20 cellular contexts compared by ENCODE assay signal in genomic region chr21:28083350-28083749, GRCh38.
"Had no signal": no experiment of that assay in that cellular context is flagged by ENCODE, and none has a peak within 500 bp of the region (broad histone marks: within the 10 kb centered on the region; RNA-seq: fewer than 3 reads in every experiment).

No MANE protein-coding gene starts in this region.

- H3K27ac ChIP-seq: colonic mucosa, esophagus squamous epithelium, neural progenitor cell, parathyroid adenoma, prostate gland, sigmoid colon, thoracic aorta, tibial nerve, upper lobe of left lung, uterus had no signal

- H2AFZ ChIP-seq: neural progenitor cell, parathyroid adenoma had no signal

- ATAC-seq: left lobe of liver; naive thymus-derived CD4-positive, alpha-beta T cell; right cardiac atrium; stimulated activated naive B cell treated with anti-CD40 and anti-IgM and Interleukin-4, amounts not matched to agents 10 μg/mL and 1 μg/mL and 100 μg/mL, for 72 hours had no signal

- H3K9ac ChIP-seq: neural progenitor cell, parathyroid adenoma had no signal

- H3K79me2 ChIP-seq: parathyroid adenoma had no signal

- H3K4me2 ChIP-seq: neural progenitor cell had no signal

- H3K9me3 ChIP-seq: colonic mucosa, esophagus squamous epithelium, prostate gland, sigmoid colon, thoracic aorta, tibial nerve, upper lobe of left lung, uterus had no signal

- H3K4me3 ChIP-seq: colonic mucosa, esophagus squamous epithelium, neural progenitor cell, prostate gland, sigmoid colon, thoracic aorta, tibial nerve, upper lobe of left lung, uterus had no signal

- H3K27me3 ChIP-seq: colonic mucosa, esophagus squamous epithelium, neural progenitor cell, sigmoid colon, tibial nerve, upper lobe of left lung, uterus had no signal

- H3K4me1 ChIP-seq: colonic mucosa, esophagus squamous epithelium, neural progenitor cell, parathyroid adenoma, prostate gland, sigmoid colon, tibial nerve, upper lobe of left lung, uterus had no signal

- DNase-seq: colonic mucosa; effector CD8-positive, alpha-beta T cell; erythroblast; esophagus squamous epithelium; hypothalamus; kidney; mesenchymal stem cell; midbrain; naive thymus-derived CD4-positive, alpha-beta T cell; sigmoid colon; stimulated activated naive B cell treated with anti-CD40 and anti-IgM and Interleukin-4, amounts not matched to agents 10 μg/mL and 1 μg/mL and 100 μg/mL, for 72 hours; upper lobe of left lung; uterus had no signal

- H3K36me3 ChIP-seq: colonic mucosa, esophagus squamous epithelium, neural progenitor cell, prostate gland, sigmoid colon, thoracic aorta, tibial nerve, upper lobe of left lung, uterus had no signal
